In genomic region chr10:21313691-21314090, GRCh38 we compare ENCODE assay signal across 18 cellular contexts.
A peak's percentile ranks its signal among the peaks of the same experiment; 100 is the strongest.
DNase-seq lines count a peak whose midpoint lies in the region; ATAC-seq and TF ChIP-seq lines count a peak whose summit lies in the region.
"Had no signal": no experiment of that assay in that cellular context is flagged by ENCODE, and none has a peak within 500 bp of the region (broad histone marks: within the 10 kb centered on the region; RNA-seq: fewer than 3 reads in every experiment).

No MANE protein-coding gene starts in this region.

- POLR2A ChIA-PET in Panc1 (lab: Charles Lee), result interaction anchor here (1.0 kb wide), 1 partner anchor 22 kb away, joined by 3 read pairs; no protein-coding TSS in a partner anchor
- POLR2A ChIA-PET in activated CD8-positive, alpha-beta T cell treated with anti-CD3 and anti-CD28 coated beads, Interleukin-2, amount 10 ng/mL, durations not matched to agents 7 days and 5 days (lab: Charles Lee), result no interaction called here

- peaks cover 45% of the 10 kb centered on the region for H3K4me1 ChIP-seq in GM23338 (ENCODE audit: insufficient read depth)
- peaks cover 36% of the 10 kb centered on the region for H3K4me1 ChIP-seq in Panc1 (ENCODE audit: control insufficient read depth, insufficient read depth, low read length)
- peaks cover 44% of the 10 kb centered on the region for H3K4me1 ChIP-seq in iPS-18a (ENCODE audit: control insufficient read depth, low read depth, low read length)
- H3K4me1 ChIP-seq in parathyroid adenoma, result peaks cover 46% of the 10 kb centered on the region
- H3K4me1 ChIP-seq in esophagus muscularis mucosa, result peaks cover 28 to 36% (median 29%) of the 10 kb centered on the region in 4 donors

- BruUV-seq in Panc1 (replicated peaks; lab: Mats Ljungman, UMichigan), result no TSS peak

- TF ChIP-seq POLR2A in esophagus muscularis mucosa (IDR thresholded peaks at IDR 0.05; ENCODE audit: low read depth), result no peak

- H3K9me3 ChIP-seq in Panc1 (ENCODE audit: control insufficient read depth, insufficient read depth, low read depth, low read length) (no peaks in the 10 kb centered on the region), iPS-18a (ENCODE audit: control insufficient read depth, low read depth, low read length) (no peaks in the 10 kb centered on the region), parathyroid adenoma (ENCODE audit: control insufficient read depth, low read length) (no peaks in the 10 kb centered on the region), esophagus muscularis mucosa (no peaks in the 10 kb centered on the region)
- H3K9me3 ChIP-seq: adrenal gland, esophagus squamous epithelium, left lung, sigmoid colon had no signal

- WGBS in esophagus muscularis mucosa, result 97% methylated on average over 3 of the region's 7 CpGs

- no peaks in the 10 kb centered on the region for H3K79me2 ChIP-seq in GM23338 (replicated peaks; ENCODE audit: insufficient read depth)
- no peaks in the 10 kb centered on the region for H3K79me2 ChIP-seq in parathyroid adenoma

- 0 out of 2 replicates have a peak, but pooled peaks cover 6% of the 10 kb centered on the region for H3K9me2 ChIP-seq in GM23338 (ENCODE audit: insufficient read depth)

- H3K4me3 ChIP-seq in GM23338 (no peak overlapping the region), Panc1 (ENCODE audit: low read depth in 2 of 2, low read length in 2 of 2) (no peak overlapping the region), iPS-18a (ENCODE audit: low read length) (peak overlapping the region; percentile 10), parathyroid adenoma (ENCODE audit: low read depth, low read length) (no peak overlapping the region), esophagus muscularis mucosa (no peak overlapping the region)
- H3K4me3 ChIP-seq: adrenal gland, esophagus squamous epithelium, left lung, sigmoid colon had no signal

- H3K9ac ChIP-seq in iPS-18a (ENCODE audit: low read length) (peak overlapping the region; percentile 10), parathyroid adenoma (no peak overlapping the region)

- H3K36me3 ChIP-seq in GM23338 (ENCODE audit: insufficient read depth), result no peaks in the 10 kb centered on the region
- H3K36me3 ChIP-seq in Panc1 (ENCODE audit: control insufficient read depth, insufficient read depth, low read length), result no peaks in the 10 kb centered on the region
- no peaks in the 10 kb centered on the region for H3K36me3 ChIP-seq in iPS-18a (ENCODE audit: control insufficient read depth, low read depth, low read length)
- H3K36me3 ChIP-seq in parathyroid adenoma (ENCODE audit: control insufficient read depth, insufficient read depth, low read length), result no peaks in the 10 kb centered on the region
- no peaks in the 10 kb centered on the region for H3K36me3 ChIP-seq in esophagus muscularis mucosa
- H3K36me3 ChIP-seq: adrenal gland, esophagus squamous epithelium, left lung, sigmoid colon had no signal

- ATAC-seq in GM23338, result no peak
- ATAC-seq in Panc1, result no peak
- ATAC-seq in activated CD8-positive, alpha-beta T cell treated with anti-CD3 and anti-CD28 coated beads, Interleukin-2, amount 10 ng/mL, durations not matched to agents 7 days and 5 days, result no peak
- ATAC-seq: left lung, PC-3 had no signal

- H3K9me3 Mint-ChIP-seq in GM23338, result no peaks in the 10 kb centered on the region
- H3K9me3 Mint-ChIP-seq in activated CD8-positive, alpha-beta T cell treated with anti-CD3 and anti-CD28 coated beads, Interleukin-2, amount 10 ng/mL, durations not matched to agents 7 days and 5 days (ENCODE audit: insufficient read depth), result no peaks in the 10 kb centered on the region

- no peak for TF ChIP-seq EP300 in esophagus muscularis mucosa (IDR thresholded peaks at IDR 0.05)

- intact Hi-C loops in Panc1 (cut with micrococcal nuclease; ENCODE audit: unreplicated experiment), result no loop called here
- intact Hi-C loops in esophagus muscularis mucosa (cut with DNase I), result no loop called here

- H3F3A ChIP-seq in GM23338 (replicated peaks; ENCODE audit: low read depth), result peaks cover 17% of the 10 kb centered on the region; the same call in 1 of the 2 replicates

- CTCF ChIA-PET in Panc1 (lab: Charles Lee), result no interaction called here
- CTCF ChIA-PET in activated CD8-positive, alpha-beta T cell treated with anti-CD3 and anti-CD28 coated beads, Interleukin-2, amount 10 ng/mL, durations not matched to agents 7 days and 5 days (lab: Charles Lee), result no interaction called here

- H2AFZ ChIP-seq in GM23338 (peak overlapping the region; percentile 77), parathyroid adenoma (peak overlapping the region; percentile 95)

- no peaks in the 10 kb centered on the region for H3K27me3 ChIP-seq in GM23338 (ENCODE audit: insufficient read depth)
- no peaks in the 10 kb centered on the region for H3K27me3 ChIP-seq in Panc1 (ENCODE audit: control insufficient read depth, insufficient read depth, low read length)
- H3K27me3 ChIP-seq in iPS-18a (ENCODE audit: control insufficient read depth, insufficient read depth, low read length), result no peaks in the 10 kb centered on the region
- H3K27me3 ChIP-seq in parathyroid adenoma (ENCODE audit: control insufficient read depth, insufficient read depth, low read length), result no peaks in the 10 kb centered on the region
- H3K27me3 ChIP-seq in esophagus muscularis mucosa, result no peaks in the 10 kb centered on the region
- H3K27me3 ChIP-seq: adrenal gland, esophagus squamous epithelium, left lung, sigmoid colon had no signal

- peak overlapping the region; percentile 82; the same call in 1 of the 2 replicates for H3K27ac Mint-ChIP-seq in GM23338
- no peak overlapping the region for H3K27ac Mint-ChIP-seq in activated CD8-positive, alpha-beta T cell treated with anti-CD3 and anti-CD28 coated beads, Interleukin-2, amount 10 ng/mL, durations not matched to agents 7 days and 5 days

- DNase-seq in GM23338 (ENCODE audit: low spot score) (no peak), Panc1 (ENCODE audit: low read depth, low spot score) (no peak), esophagus muscularis mucosa (ENCODE audit: extremely low spot score) (no peak), cortex of kidney (lab: John Stamatoyannopoulos, UW) (no peak), glomerular visceral epithelial cell (ENCODE audit: extremely low spot score) (no peak)
- DNase-seq in activated CD8-positive, alpha-beta T cell treated with anti-CD3 and anti-CD28 coated beads, Interleukin-2, amount 10 ng/mL, durations not matched to agents 7 days and 5 days, result no peak
- DNase-seq: activated effector memory CD4-positive, alpha-beta T cell treated with anti-CD3 and anti-CD28 coated beads, Interleukin-2, amount 50 U/mL, for 16 hours; caudate nucleus; esophagus squamous epithelium; left lung; NCI-H1694 treated with DMSO at 0.1 percent for 48 hours; NCI-H748 treated with DMSO at 0.1 percent for 48 hours; PC-3; sigmoid colon had no signal

- H3K4me1 Mint-ChIP-seq in GM23338, result peaks cover 36% of the 10 kb centered on the region
- no peaks in the 10 kb centered on the region for H3K4me1 Mint-ChIP-seq in activated CD8-positive, alpha-beta T cell treated with anti-CD3 and anti-CD28 coated beads, Interleukin-2, amount 10 ng/mL, durations not matched to agents 7 days and 5 days (ENCODE audit: low read depth)

- H3K27ac ChIP-seq in GM23338 (ENCODE audit: low read depth) (peak overlapping the region; percentile 61), Panc1 (ENCODE audit: low read length) (peak overlapping the region; percentile 99), iPS-18a (ENCODE audit: low read length) (peak overlapping the region; percentile 26), parathyroid adenoma (peak overlapping the region; percentile 92), esophagus muscularis mucosa (replicated peaks in 1 of 4) (peak overlapping the region in 1 of 4 donors; percentile 55)
- H3K27ac ChIP-seq: C4-2B had no signal

- no peak overlapping the region for H3K4me3 Mint-ChIP-seq in GM23338
- H3K4me3 Mint-ChIP-seq in activated CD8-positive, alpha-beta T cell treated with anti-CD3 and anti-CD28 coated beads, Interleukin-2, amount 10 ng/mL, durations not matched to agents 7 days and 5 days, result no peak overlapping the region

- no peaks in the 10 kb centered on the region for H3K36me3 Mint-ChIP-seq in GM23338 (ENCODE audit: low read depth)
- H3K36me3 Mint-ChIP-seq in activated CD8-positive, alpha-beta T cell treated with anti-CD3 and anti-CD28 coated beads, Interleukin-2, amount 10 ng/mL, durations not matched to agents 7 days and 5 days (ENCODE audit: low read depth), result no peaks in the 10 kb centered on the region

- in situ Hi-C loops in Panc1 (cut with HindIII; ENCODE audit: low pct_unique_long_range_greater_than_20kb, low sequenced_read_pairs), result no loop called here

- H3K4me2 ChIP-seq in GM23338 (peak overlapping the region; percentile 66), parathyroid adenoma (ENCODE audit: low read length) (no peak overlapping the region)

- H3K27me3 Mint-ChIP-seq in GM23338 (ENCODE audit: insufficient read depth, low read depth, poor library complexity), result peaks cover 9% of the 10 kb centered on the region
- H3K27me3 Mint-ChIP-seq in activated CD8-positive, alpha-beta T cell treated with anti-CD3 and anti-CD28 coated beads, Interleukin-2, amount 10 ng/mL, durations not matched to agents 7 days and 5 days (ENCODE audit: low read depth), result no peaks in the 10 kb centered on the region

- no peak for TF ChIP-seq CTCF in GM23338 (conservative IDR thresholded peaks at IDR 0.05; ENCODE audit: low read depth in 2 of 2)
- TF ChIP-seq CTCF in Panc1 (IDR thresholded peaks at IDR 0.05), result no peak
- no peak for TF ChIP-seq CTCF in parathyroid adenoma (IDR thresholded peaks at IDR 0.05)
- TF ChIP-seq CTCF in esophagus muscularis mucosa (IDR thresholded peaks at IDR 0.05), result no peak

- H4K20me1 ChIP-seq in GM23338 (replicated peaks; ENCODE audit: insufficient read depth), result no peaks in the 10 kb centered on the region

TF ChIP-seq in GM23338, 12 proteins besides CTCF, POLR2A, EP300 and RAD21 (continues in another document):
- TF ChIP-seq ETS1 (IDR thresholded peaks at IDR 0.05) (no peak), NANOG (IDR thresholded peaks at IDR 0.05; ENCODE audit: borderline replicate concordance) (no peak), EZH2phosphoT487 (IDR thresholded peaks at IDR 0.05; ENCODE audit: unreplicated experiment) (no peak)
